Comparison of ENCODE assay signal across 15 cellular contexts in the genomic region with DNA sequence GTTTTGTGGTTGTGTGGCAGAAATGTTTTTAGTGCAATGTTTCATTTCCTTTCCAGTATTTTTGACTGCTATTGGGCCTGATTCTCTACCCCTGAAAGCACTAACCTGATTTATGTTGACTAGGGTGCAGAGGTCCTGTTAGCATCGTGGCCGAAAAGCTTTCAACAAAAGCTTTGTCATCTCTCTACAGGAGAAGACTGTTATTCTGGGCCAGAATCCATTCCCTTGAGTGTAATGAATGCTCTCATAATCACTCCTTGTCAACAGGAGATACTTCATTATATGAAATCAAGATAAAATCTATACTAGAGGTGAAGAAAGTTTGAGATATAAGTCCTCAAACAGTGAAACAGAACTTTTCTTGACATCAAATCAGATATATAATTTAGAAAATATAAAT.
DNase-seq lines count a peak whose midpoint lies in the region; ATAC-seq, FAIRE-seq and TF ChIP-seq lines count a peak whose summit lies in the region.
"Had no signal": no experiment of that assay in that cellular context is flagged by ENCODE, and none has a peak within 500 bp of the region (broad histone marks: within the 10 kb centered on the region; RNA-seq: fewer than 3 reads in every experiment).

No MANE protein-coding gene starts in this region.

- no peak for TF ChIP-seq RAD21 in K562 (CRISPR knock-in tag; conservative IDR thresholded peaks at IDR 0.05 in 1 of 2, IDR thresholded peaks at IDR 0.05 in 1 of 2)

- H3K4me1 ChIP-seq in HEK293 (ENCODE audit: control insufficient read depth, insufficient read depth, low read length) (no peaks in the 10 kb centered on the region), K562 (replicated peaks in 1 of 2; ENCODE audit: control insufficient read depth in 2 of 2, insufficient read depth in 2 of 2, low read length in 2 of 2) (no peaks in the 10 kb centered on the region)
- H3K4me1 ChIP-seq: BLaER1 treated with 17β-estradiol and CSF1 and Interleukin-3, amounts not matched to agents 10 nM and 100 nM; Peyer's patch had no signal

- TF ChIP-seq CTCF in AG10803 (conservative IDR thresholded peaks at IDR 0.05; ENCODE audit: low read length) (no peak), HEK293 (tag by site-specific recombination; IDR thresholded peaks at IDR 0.05) (no peak), K562 (IDR thresholded peaks at IDR 0.05 in 2 of 3, conservative IDR thresholded peaks at IDR 0.05 in 1 of 3; ENCODE audit: insufficient read depth in 2 of 3, low read depth in 1 of 3, low read length in 3 of 3) (no peak), nephron progenitor cell (IDR thresholded peaks at IDR 0.05) (no peak)

- whole genome bisulfite sequencing in K562 (ENCODE audit: insufficient coverage, low coverage, missing lambda C conversion rate), result 3% methylated on average over 2 of the region's 2 CpGs

- no peak overlapping the region for H3K4me3 Mint-ChIP-seq in nephron progenitor cell

- BruUV-seq in K562 (replicated peaks; lab: Mats Ljungman, UMichigan), result no TSS peak

- H3K27me3 ChIP-seq in K562 (ENCODE audit: control insufficient read depth in 2 of 2, insufficient read depth in 2 of 2, low read length in 2 of 2), result no peaks in the 10 kb centered on the region
- H3K27me3 ChIP-seq: BLaER1 treated with 17β-estradiol and CSF1 and Interleukin-3, amounts not matched to agents 10 nM and 100 nM; Peyer's patch had no signal

- H3K27ac ChIP-seq in HEK293 (ENCODE audit: extremely low read depth, low read depth, low read length) (no peak overlapping the region), K562 (ENCODE audit: extremely low read depth, low read depth, low read length) (no peak overlapping the region)
- H3K27ac ChIP-seq: BLaER1 treated with 17β-estradiol and CSF1 and Interleukin-3, amounts not matched to agents 10 nM and 100 nM; Peyer's patch had no signal

- H3K4me1 Mint-ChIP-seq in nephron progenitor cell, result peaks cover 25% of the 10 kb centered on the region

- POLR2A ChIA-PET in HEK293 (lab: Yijun Ruan, JAX), result no interaction called here
- POLR2A ChIA-PET in K562 (lab: Yijun Ruan, JAX), result no interaction called here

- no peaks in the 10 kb centered on the region for H3K36me3 ChIP-seq in HEK293 (ENCODE audit: control insufficient read depth in 2 of 2, insufficient read depth in 1 of 2, low read length in 2 of 2)
- H3K36me3 ChIP-seq in K562 (ENCODE audit: control insufficient read depth, insufficient read depth, low read length), result no peaks in the 10 kb centered on the region
- H3K36me3 ChIP-seq: BLaER1 treated with 17β-estradiol and CSF1 and Interleukin-3, amounts not matched to agents 10 nM and 100 nM; Peyer's patch had no signal

- H3K9me1 ChIP-seq in K562 (ENCODE audit: control insufficient read depth, insufficient read depth, low read length), result no peaks in the 10 kb centered on the region

- ATAC-seq in K562 (no peak), HG03175 (IDR thresholded peaks at IDR 0.05; ENCODE audit: unreplicated experiment) (no peak)
- no peak for ATAC-seq in stimulated activated naive CD8-positive, alpha-beta T cell treated with anti-CD3 and anti-CD28 coated beads, Interleukin-15, Interleukin-2, amounts not matched to agents 100 U/mL and 50 U/mL, for 24 hours

- CTCF ChIA-PET in HEK293 (lab: Yijun Ruan, JAX), result no interaction called here
- CTCF ChIA-PET in K562 (lab: Yijun Ruan, JAX; ENCODE audit: low intra/inter-chr PET ratio), result no interaction called here

- H3K79me2 ChIP-seq in K562 (ENCODE audit: control insufficient read depth, insufficient read depth, low read length), result no peaks in the 10 kb centered on the region

- no peaks in the 10 kb centered on the region for H4K20me1 ChIP-seq in K562 (replicated peaks; ENCODE audit: control insufficient read depth, insufficient read depth, low read length)
- H4K20me1 ChIP-seq: BLaER1 treated with 17β-estradiol and CSF1 and Interleukin-3, amounts not matched to agents 10 nM and 100 nM had no signal

- no peak for TF ChIP-seq EP300 in K562 (IDR thresholded peaks at IDR 0.05; ENCODE audit: low read length)

- in situ Hi-C loops in K562 (cut with MboI), result no loop called here

- H2AFZ ChIP-seq in K562 (ENCODE audit: low read depth, low read length), result no peak overlapping the region

- no peak for FAIRE-seq in K562 (lab: Jason Lieb, UNC)

- no peak for TF ChIP-seq POLR2A in K562 (conservative IDR thresholded peaks at IDR 0.05)

- H3K9me3 ChIP-seq in HEK293 (ENCODE audit: control insufficient read depth, insufficient read depth, low read depth, low read length) (no peaks in the 10 kb centered on the region), K562 (replicated peaks; ENCODE audit: control insufficient read depth, insufficient read depth, low read depth, low read length) (no peaks in the 10 kb centered on the region)
- H3K9me3 ChIP-seq: BLaER1 treated with 17β-estradiol and CSF1 and Interleukin-3, amounts not matched to agents 10 nM and 100 nM; Peyer's patch had no signal

- H3K9ac ChIP-seq in K562 (ENCODE audit: insufficient read depth in 1 of 2, low read depth in 2 of 2, low read length in 2 of 2), result no peak overlapping the region
- H3K9ac ChIP-seq: BLaER1 treated with 17β-estradiol and CSF1 and Interleukin-3, amounts not matched to agents 10 nM and 100 nM had no signal

- no peak overlapping the region for H3K4me2 ChIP-seq in K562 (ENCODE audit: insufficient read depth, low read length)
- H3K4me2 ChIP-seq: BLaER1 treated with 17β-estradiol and CSF1 and Interleukin-3, amounts not matched to agents 10 nM and 100 nM had no signal

- intact Hi-C loops in K562 (cut with micrococcal nuclease) (no loop called here), head of caudate nucleus (cut with DNase I) (no loop called here)

- DNase-seq in AG10803 (ENCODE audit: low read depth), result peak; percentile 67
- no peak for DNase-seq in K562 (ENCODE audit: extremely low read depth in 1 of 4, low spot score in 3 of 4)
- peak; percentile 13 for DNase-seq in nephron progenitor cell
- DNase-seq in middle frontal gyrus (ENCODE audit: extremely low spot score, low spot score), result no peak
- DNase-seq in head of caudate nucleus, result no peak
- no peak for DNase-seq in stimulated activated naive CD8-positive, alpha-beta T cell treated with anti-CD3 and anti-CD28 coated beads, Interleukin-15, Interleukin-2, amounts not matched to agents 100 U/mL and 50 U/mL, for 24 hours
- DNase-seq: GOT3, NCI-H1105 treated with DMSO at 0.1 percent for 48 hours, NCI-H187, NCI-H774, Peyer's patch, SHP77 treated with DMSO at 0.1 percent for 48 hours had no signal

- peaks cover 10% of the 10 kb centered on the region for H3K9me3 Mint-ChIP-seq in nephron progenitor cell

- H3K27ac Mint-ChIP-seq in nephron progenitor cell, result no peak overlapping the region

- no peaks in the 10 kb centered on the region for H3K36me3 Mint-ChIP-seq in nephron progenitor cell (ENCODE audit: low read depth)

- H3K27me3 Mint-ChIP-seq in nephron progenitor cell (ENCODE audit: low read depth, poor library complexity), result peaks cover 9% of the 10 kb centered on the region

- H3K4me3 ChIP-seq in AG10803 (ENCODE audit: low read length) (no peak overlapping the region), HEK293 (ENCODE audit: low read depth, low read length) (no peak overlapping the region), K562 (no peak overlapping the region)
- H3K4me3 ChIP-seq: BLaER1 treated with 17β-estradiol and CSF1 and Interleukin-3, amounts not matched to agents 10 nM and 100 nM; Peyer's patch had no signal

TF ChIP-seq in HEK293, 187 proteins besides CTCF, POLR2A, EP300 and RAD21 (continues in another document):
- TF ChIP-seq IKZF3 (tag by site-specific recombination; IDR thresholded peaks at IDR 0.05), result peak; percentile 84
- TF ChIP-seq ZNF324 (tag by site-specific recombination; IDR thresholded peaks at IDR 0.05), result no peak
- peak; percentile 86 for TF ChIP-seq FEZF1 (tag by site-specific recombination; IDR thresholded peaks at IDR 0.05)
- peak; percentile 58; the same call in 1 of the 2 replicates for TF ChIP-seq ZNF561 (tag by site-specific recombination; IDR thresholded peaks at IDR 0.05; ENCODE audit: borderline replicate concordance)
- TF ChIP-seq, protein P1, sequence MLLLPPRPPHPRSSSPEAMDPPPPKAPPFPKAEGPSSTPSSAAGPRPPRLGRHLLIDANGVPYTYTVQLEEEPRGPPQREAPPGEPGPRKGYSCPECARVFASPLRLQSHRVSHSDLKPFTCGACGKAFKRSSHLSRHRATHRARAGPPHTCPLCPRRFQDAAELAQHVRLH (tag by site-specific recombination; IDR thresholded peaks at IDR 0.05), result peak; percentile 52; the same call in 1 of the 2 replicates
- TF ChIP-seq TRIM28 (IDR thresholded peaks at IDR 0.05; ENCODE audit: borderline replicate concordance, low read length), result no peak
- TF ChIP-seq ZNF843 (tag by site-specific recombination; IDR thresholded peaks at IDR 0.05), result peak; percentile 87
- no peak for TF ChIP-seq ZNF426 (tag by site-specific recombination; IDR thresholded peaks at IDR 0.05)
- TF ChIP-seq ZNF596 (tag by site-specific recombination; IDR thresholded peaks at IDR 0.05), result no peak

TF ChIP-seq in K562, 482 proteins besides CTCF, POLR2A, EP300 and RAD21 (continues in another document):
- TF ChIP-seq PBX2 (CRISPR knock-in tag; IDR thresholded peaks at IDR 0.05; ENCODE audit: low read depth) (no peak), PBX2 (tag; conservative IDR thresholded peaks at IDR 0.05; ENCODE audit: low read depth) (peak; percentile 29; the same call in 1 of the 2 replicates)

Comparison
In these comparisons a context has a peak if more than half of its experiments do, and no peak if none do; other contexts are left out.
1. DNase-seq: peak in AG10803 (single experiment) and nephron progenitor cell (single experiment); none in K562 (0 of 4), middle frontal gyrus (single experiment), head of caudate nucleus (0 of 42) and stimulated activated naive CD8-positive, alpha-beta T cell treated with anti-CD3 and anti-CD28 coated beads, Interleukin-15, Interleukin-2, amounts not matched to agents 100 U/mL and 50 U/mL, for 24 hours (single experiment).